ENCODE assay signal across 20 cellular contexts in the genomic region with DNA sequence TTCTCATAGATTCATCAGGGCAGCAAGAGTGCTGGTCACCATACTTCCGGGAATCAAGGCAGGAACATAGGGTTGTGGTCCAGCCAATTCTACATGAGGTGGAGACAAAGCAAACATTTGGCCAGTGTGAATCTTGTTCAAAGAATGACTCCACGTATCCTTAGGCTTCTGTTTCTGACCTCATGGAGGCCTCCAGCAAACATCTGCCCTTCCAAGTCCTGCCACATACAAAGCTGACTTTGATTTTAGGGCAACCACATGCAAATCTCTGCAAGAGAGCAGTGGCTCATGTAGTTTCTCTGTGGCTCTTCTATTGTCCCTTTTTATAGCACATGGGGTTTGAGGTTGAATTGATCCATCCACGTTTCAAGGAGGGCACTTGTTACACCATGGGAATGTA.
"Had no signal": no experiment of that assay in that cellular context is flagged by ENCODE, and none has a peak within 500 bp of the region (broad histone marks: within the 10 kb centered on the region; RNA-seq: fewer than 3 reads in every experiment).

No MANE protein-coding gene starts in this region.

- H3K4me2 ChIP-seq: smooth muscle cell had no signal

- H3K27me3 ChIP-seq: dorsolateral prefrontal cortex, neutrophil, right lobe of liver, stomach, thyroid gland, vagina had no signal

- H3K4me1 ChIP-seq: parathyroid adenoma, right lobe of liver, stomach, thyroid gland had no signal

- DNase-seq: dorsolateral prefrontal cortex; effector CD8-positive, alpha-beta T cell; endodermal cell; kidney; natural killer cell; right lobe of liver; stimulated activated CD4-positive, alpha-beta T cell treated with anti-CD3 and anti-CD28 coated beads, Interleukin-12 subunit alpha, Interleukin-12 subunit beta, amount 100 ng/mL, for 4 hours; stimulated activated CD4-positive, alpha-beta T cell treated with anti-CD3 and anti-CD28 coated beads, Interleukin-1b, Interleukin-23, amount 100 ng/mL, for 48 hours; stimulated activated CD4-positive, alpha-beta T cell treated with anti-CD3 and anti-CD28 coated beads, Interleukin-4, amount 100 ng/mL, for 1 hour; stimulated activated CD8-positive, alpha-beta memory T cell treated with anti-CD3 and anti-CD28 coated beads, Interleukin-4, amount 100 ng/mL, for 48 hours; stimulated activated naive CD4-positive, alpha-beta T cell treated with Interleukin-2 at 50 U/mL for 16 hours; stomach; thyroid gland; trophoblast cell had no signal

- H3K4me3 ChIP-seq: dorsolateral prefrontal cortex, lung, right lobe of liver, smooth muscle cell, stomach, thyroid gland, vagina had no signal

- H3K9me3 ChIP-seq: neutrophil, right lobe of liver, stomach, thyroid gland, vagina had no signal

- H3K27ac ChIP-seq: dorsolateral prefrontal cortex, epithelial cell of prostate, neutrophil, parathyroid adenoma, right lobe of liver, stomach, thyroid gland, vagina had no signal

- H3K79me2 ChIP-seq: parathyroid adenoma had no signal

- H2AFZ ChIP-seq: parathyroid adenoma had no signal

- H3K36me3 ChIP-seq: neutrophil, right lobe of liver, stomach, thyroid gland, vagina had no signal

- H3K9ac ChIP-seq: parathyroid adenoma had no signal
